ENCODE assay signal across 8 cellular contexts in genomic region chr6:116287668-116288282, GRCh38. TPM values are rescaled to one million over a fixed set of nuclear protein-coding genes. Genes with fewer than 3 reads are reported as not detected.
DNase-seq lines count a peak whose midpoint lies in the region; ATAC-seq and TF ChIP-seq lines count a peak whose summit lies in the region.

No MANE protein-coding gene starts in this region.

- H3K79me2 ChIP-seq in OCI-LY1 (ENCODE audit: insufficient read depth, low read length) (no peaks in the 10 kb centered on the region), mesendoderm (ENCODE audit: control insufficient read depth, insufficient read depth, low read length) (no peaks in the 10 kb centered on the region)

- no peak overlapping the region for H3K4me3 ChIP-seq in OCI-LY1 (ENCODE audit: low read depth, low read length, poor library complexity, severe bottlenecking)
- no peak overlapping the region for H3K4me3 ChIP-seq in coronary artery
- H3K4me3 ChIP-seq in mesendoderm (ENCODE audit: low read length), result no peak overlapping the region

- H3F3A ChIP-seq in OCI-LY1 (ENCODE audit: insufficient read depth, low read length), result no peaks in the 10 kb centered on the region

- H3K9me3 ChIP-seq in OCI-LY1 (ENCODE audit: low read length), result no peaks in the 10 kb centered on the region

- H3K27me3 ChIP-seq in OCI-LY1 (ENCODE audit: insufficient read depth, low read length) (no peaks in the 10 kb centered on the region), mesendoderm (ENCODE audit: insufficient read depth, low read length, poor library complexity) (no peaks in the 10 kb centered on the region)

- no peak overlapping the region for H3K4me2 ChIP-seq in OCI-LY1 (ENCODE audit: low read length)
- no peak overlapping the region for H3K4me2 ChIP-seq in mesendoderm (ENCODE audit: low read length)

- H3K9me2 ChIP-seq in OCI-LY1 (ENCODE audit: low read depth, low read length), result no peaks in the 10 kb centered on the region

- DNase-seq in NCI-H510A treated with DMSO at 0.1 percent for 48 hours (lab: John Stamatoyannopoulos, UW), result peak; percentile 33
- DNase-seq in NCI-H510A (lab: John Stamatoyannopoulos, UW), result no peak
- DNase-seq in coronary artery (ENCODE audit: low spot score), result no peak
- peak; percentile 71 for DNase-seq in mesendoderm
- no peak for DNase-seq in stimulated activated CD4-positive, alpha-beta T cell treated with anti-CD3 and anti-CD28 coated beads, Interleukin-4, amount 100 ng/mL, for 1 hour

- H3K27ac ChIP-seq in OCI-LY1 (ENCODE audit: low read depth, low read length, poor library complexity, severe bottlenecking) (no peak overlapping the region), coronary artery (no peak overlapping the region), mesendoderm (ENCODE audit: low read depth, low read length) (no peak overlapping the region)

- TF ChIP-seq CTCF in OCI-LY1 (IDR thresholded peaks at IDR 0.05; ENCODE audit: low read length) (peak; percentile 76), coronary artery (IDR thresholded peaks at IDR 0.05) (peak; percentile 83)

- no peak overlapping the region for H2AK5ac ChIP-seq in mesendoderm (ENCODE audit: low read length)

- no peak overlapping the region for H3K56ac ChIP-seq in mesendoderm (ENCODE audit: low read length)

- no peaks in the 10 kb centered on the region for H4K20me1 ChIP-seq in OCI-LY1 (ENCODE audit: insufficient read depth, low read length)

- no peaks in the 10 kb centered on the region for H3K79me1 ChIP-seq in mesendoderm (ENCODE audit: low read length)

- H3K4ac ChIP-seq in mesendoderm (ENCODE audit: low read depth, low read length), result no peak overlapping the region

- peak; percentile 73 for ATAC-seq in HG02938 (IDR thresholded peaks at IDR 0.05; ENCODE audit: unreplicated experiment)
- ATAC-seq in HG02588 (IDR thresholded peaks at IDR 0.05; ENCODE audit: unreplicated experiment), result no peak

- no peak overlapping the region for H3K18ac ChIP-seq in mesendoderm (ENCODE audit: low read length)

- H3K9ac ChIP-seq in OCI-LY1 (ENCODE audit: low read length), result no peak overlapping the region
- no peak overlapping the region for H3K9ac ChIP-seq in mesendoderm (ENCODE audit: low read length)

- H3K36me3 ChIP-seq in OCI-LY1 (ENCODE audit: insufficient read depth, low read length) (no peaks in the 10 kb centered on the region), mesendoderm (ENCODE audit: control insufficient read depth, insufficient read depth, low read length) (no peaks in the 10 kb centered on the region)

- no peak overlapping the region for H4K5ac ChIP-seq in mesendoderm (ENCODE audit: low read length)

- no peak overlapping the region for H4K8ac ChIP-seq in mesendoderm (ENCODE audit: low read depth, low read length)

- no peak overlapping the region for H2AFZ ChIP-seq in OCI-LY1 (ENCODE audit: low read length)

- H2BK5ac ChIP-seq in mesendoderm (ENCODE audit: low read length), result no peak overlapping the region

- H3K4me1 ChIP-seq in OCI-LY1 (ENCODE audit: insufficient read depth, low read length, severe bottlenecking), result no peaks in the 10 kb centered on the region
- no peaks in the 10 kb centered on the region for H3K4me1 ChIP-seq in mesendoderm (ENCODE audit: control insufficient read depth, low read depth, low read length)

- H2BK120ac ChIP-seq in mesendoderm (ENCODE audit: low read depth, low read length), result no peak overlapping the region

- H3K23ac ChIP-seq in mesendoderm (ENCODE audit: low read length), result no peak overlapping the region

- WGBS in mesendoderm (ENCODE audit: extremely low coverage, insufficient coverage, low lambda C conversion rate), result no CpG with 5 or more reads among the region's 2 CpGs

- H2BK15ac ChIP-seq in mesendoderm (replicated peaks; ENCODE audit: low read depth), result no peak overlapping the region

RNA-seq across cellular contexts. Expression of gene TSPYL1, which starts 8.0 kb away (rescaled TPM):
- 46.8 TPM for polyA plus RNA-seq in mesendoderm (2013, experiment 1 of 2)
- 46.9 TPM for polyA plus RNA-seq in mesendoderm (2013, experiment 2 of 2)

RNA-seq across cellular contexts. Expression of gene TSPYL4, which starts 33.9 kb away (rescaled TPM):
- polyA plus RNA-seq in mesendoderm (2013, experiment 1 of 2), result 22.8 TPM
- 21.8 TPM for polyA plus RNA-seq in mesendoderm (2013, experiment 2 of 2)

Comparison
In these comparisons a context has a peak if more than half of its experiments do, and no peak if none do; other contexts are left out.
1. DNase-seq: peak in NCI-H510A treated with DMSO at 0.1 percent for 48 hours (single experiment) and mesendoderm (single experiment); none in NCI-H510A (single experiment), coronary artery (single experiment) and stimulated activated CD4-positive, alpha-beta T cell treated with anti-CD3 and anti-CD28 coated beads, Interleukin-4, amount 100 ng/mL, for 1 hour (single experiment).